In the genomic region with DNA sequence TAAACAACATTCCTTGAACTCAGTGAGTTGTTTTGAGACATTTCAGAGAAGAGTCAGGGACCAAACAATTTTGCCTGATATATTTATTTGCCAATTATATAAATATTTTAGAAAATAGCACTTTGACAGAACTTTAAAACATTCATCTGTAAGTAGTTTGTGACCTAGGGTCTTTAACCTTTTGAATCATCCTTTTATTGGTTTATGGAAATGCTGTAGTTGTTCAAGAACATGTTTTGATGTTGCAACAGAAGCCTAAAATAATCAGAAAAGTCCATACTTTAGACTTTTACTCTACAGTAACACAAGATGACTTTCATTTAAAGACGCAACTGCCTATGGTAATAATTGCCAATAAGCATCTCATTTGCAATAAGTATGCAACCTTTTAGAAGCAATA, we compare ENCODE assay signal across 23 cellular contexts. TPM values are rescaled to one million over a fixed set of nuclear protein-coding genes. Genes with fewer than 3 reads are reported as not detected.
DNase-seq lines count a peak whose midpoint lies in the region; ATAC-seq, FAIRE-seq and TF ChIP-seq lines count a peak whose summit lies in the region.
"Had no signal": no experiment of that assay in that cellular context is flagged by ENCODE, and none has a peak within 500 bp of the region (broad histone marks: within the 10 kb centered on the region; RNA-seq: fewer than 3 reads in every experiment).

No MANE protein-coding gene starts in this region.

- H3K27me3 Mint-ChIP-seq in activated naive CD8-positive, alpha-beta T cell treated with anti-CD3 and anti-CD28 coated beads for 36 hours = no peaks in the 10 kb centered on the region

- H3K4me1 Mint-ChIP-seq in activated naive CD8-positive, alpha-beta T cell treated with anti-CD3 and anti-CD28 coated beads for 36 hours = no peaks in the 10 kb centered on the region
- H3K4me1 Mint-ChIP-seq: B cell; CD4-positive, CD25-positive, alpha-beta regulatory T cell; H9 had no signal

- no peak overlapping the region for H3K4me3 ChIP-seq in fibroblast of villous mesenchyme (ENCODE audit: low read depth, low read length)
- H3K4me3 ChIP-seq: BLaER1, GM23248 had no signal

- ATAC-seq in HG03045 (IDR thresholded peaks at IDR 0.05; ENCODE audit: unreplicated experiment) = no peak
- ATAC-seq: CD8-positive, alpha-beta T cell had no signal

- no peak for TF ChIP-seq CTCF in fibroblast of villous mesenchyme (IDR thresholded peaks at IDR 0.05; ENCODE audit: insufficient read depth, low read depth, low read length)

- peak; percentile 13 for DNase-seq in EH (ENCODE audit: low read depth)
- peak; percentile 88 for DNase-seq in fibroblast of villous mesenchyme (ENCODE audit: low read depth)
- no peak for DNase-seq in activated naive CD8-positive, alpha-beta T cell treated with anti-CD3 and anti-CD28 coated beads for 36 hours
- no peak for DNase-seq in NCI-H2081 treated with DMSO at 0.1 percent for 48 hours (lab: John Stamatoyannopoulos, UW)
- DNase-seq: Caco-2; CD4-positive, CD25-positive, alpha-beta regulatory T cell; CD8-positive, alpha-beta T cell; DMS153; DND-41; EL; GDM1; GM23248; H9; HFFc6 had no signal

- no peak overlapping the region for H3K4me3 Mint-ChIP-seq in activated naive CD8-positive, alpha-beta T cell treated with anti-CD3 and anti-CD28 coated beads for 36 hours
- H3K4me3 Mint-ChIP-seq: B cell; CD4-positive, CD25-positive, alpha-beta regulatory T cell; CD8-positive, alpha-beta T cell; H9; HFFc6 had no signal

- H3K9me3 Mint-ChIP-seq in activated naive CD8-positive, alpha-beta T cell treated with anti-CD3 and anti-CD28 coated beads for 36 hours = no peaks in the 10 kb centered on the region
- H3K9me3 Mint-ChIP-seq: CD8-positive, alpha-beta T cell; H9; HFFc6 had no signal

- no peaks in the 10 kb centered on the region for H3K36me3 Mint-ChIP-seq in activated naive CD8-positive, alpha-beta T cell treated with anti-CD3 and anti-CD28 coated beads for 36 hours
- H3K36me3 Mint-ChIP-seq: CD4-positive, CD25-positive, alpha-beta regulatory T cell; CD8-positive, alpha-beta T cell had no signal

- H3K27ac Mint-ChIP-seq in activated naive CD8-positive, alpha-beta T cell treated with anti-CD3 and anti-CD28 coated beads for 36 hours = no peak overlapping the region
- H3K27ac Mint-ChIP-seq: B cell; CD4-positive, CD25-positive, alpha-beta regulatory T cell; CD8-positive, alpha-beta T cell; H9; HFFc6 had no signal

- peak; percentile 97 for FAIRE-seq in endometrium (lab: Jason Lieb, UNC)
- FAIRE-seq: A204.1, GM12891, GM18507, GM19239 had no signal

RNA-seq across cellular contexts. Expression of gene CXCL1, which starts 43.0 kb away (rescaled TPM):
- total RNA-seq in fibroblast of villous mesenchyme = 17.4 and 134 TPM in 2 replicates
- not detected for total RNA-seq in activated naive CD8-positive, alpha-beta T cell treated with anti-CD3 and anti-CD28 coated beads for 36 hours
- total RNA-seq: B cell; Caco-2; CD4-positive, CD25-positive, alpha-beta regulatory T cell; CD8-positive, alpha-beta T cell; H4 had no signal

RNA-seq across cellular contexts. Expression of gene PF4V1, which starts 59.1 kb away (rescaled TPM):
- not detected in 2 replicates for total RNA-seq in fibroblast of villous mesenchyme
- total RNA-seq in activated naive CD8-positive, alpha-beta T cell treated with anti-CD3 and anti-CD28 coated beads for 36 hours = not detected
- total RNA-seq: B cell; Caco-2; CD8-positive, alpha-beta T cell; H4; H9; HFFc6 had no signal

Comparison
In these comparisons a context has a peak if more than half of its experiments do, and no peak if none do; other contexts are left out.
1. DNase-seq: peak in EH (single experiment) and fibroblast of villous mesenchyme (single experiment); none in activated naive CD8-positive, alpha-beta T cell treated with anti-CD3 and anti-CD28 coated beads for 36 hours (single experiment) and NCI-H2081 treated with DMSO at 0.1 percent for 48 hours (single experiment).
2. RNA of gene CXCL1, which starts 43.0 kb away (total RNA-seq): 17.4 to 134 TPM in fibroblast of villous mesenchyme; not detected in activated naive CD8-positive, alpha-beta T cell treated with anti-CD3 and anti-CD28 coated beads for 36 hours; every median in the first group is over 10 times any median in the second.